In genomic region chr6:169445661-169446581, GRCh38 we compare ENCODE assay signal across 1 cellular context.
TF ChIP-seq lines count a peak whose summit lies in the region.

No MANE protein-coding gene starts in this region.

TF ChIP-seq in GM23338, 12 proteins besides CTCF, POLR2A, EP300 and RAD21 (continued from another document):
- no peak for TF ChIP-seq ZNF462 (CRISPR knock-in tag; IDR thresholded peaks at IDR 0.05)
- no peak for TF ChIP-seq ZNF331 (CRISPR knock-in tag; IDR thresholded peaks at IDR 0.05; ENCODE audit: low read depth)
- TF ChIP-seq POLR2AphosphoS5 (IDR thresholded peaks at IDR 0.05; ENCODE audit: low read depth), result no peak
- no peak for TF ChIP-seq STAT1 (IDR thresholded peaks at IDR 0.05; ENCODE audit: unreplicated experiment)
- no peak for TF ChIP-seq REST (IDR thresholded peaks at IDR 0.05; ENCODE audit: unreplicated experiment)
- no peak for TF ChIP-seq NANOG (IDR thresholded peaks at IDR 0.05; ENCODE audit: borderline replicate concordance)
